In the genomic region with DNA sequence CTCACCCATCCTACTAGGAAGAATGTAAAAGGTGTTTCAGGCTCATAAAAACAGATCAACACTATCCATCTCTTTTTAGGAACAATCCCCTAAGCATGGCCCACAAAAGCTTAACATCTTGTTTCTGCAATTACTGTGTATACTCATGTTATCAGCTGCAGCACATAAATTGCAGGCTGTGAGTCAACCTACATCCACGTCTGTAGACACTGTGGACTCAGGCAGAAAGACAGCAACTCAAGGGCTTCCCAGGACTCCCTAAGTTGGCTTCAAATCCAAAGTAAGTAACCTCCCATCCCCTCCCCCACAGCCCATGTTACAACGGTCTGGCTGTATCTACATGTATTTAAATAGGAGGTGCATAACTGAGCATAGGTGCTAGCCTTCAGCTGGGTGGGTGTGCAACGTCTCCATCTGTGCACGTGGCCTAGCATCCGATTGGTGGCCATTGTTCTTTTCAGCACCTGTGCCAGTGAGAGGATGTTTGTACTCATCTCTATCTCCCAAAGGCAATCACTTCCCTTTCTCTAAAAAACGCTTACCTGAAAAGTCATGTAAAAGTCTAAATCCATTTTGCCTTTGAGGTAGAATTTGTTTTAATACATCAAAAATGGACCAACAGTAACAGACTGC, we compare ENCODE assay signal across 14 cellular contexts. TPM values are rescaled to one million over a fixed set of nuclear protein-coding genes. Genes with fewer than 3 reads are reported as not detected.
DNase-seq lines count a peak whose midpoint lies in the region; ATAC-seq and TF ChIP-seq lines count a peak whose summit lies in the region.
"Had no signal": no experiment of that assay in that cellular context is flagged by ENCODE, and none has a peak within 500 bp of the region (broad histone marks: within the 10 kb centered on the region; RNA-seq: fewer than 3 reads in every experiment).

No MANE protein-coding gene starts in this region.

- peaks cover 4% of the 10 kb centered on the region; the same call in 1 of the 2 replicates for H3K36me3 ChIP-seq in OCI-LY7 (ENCODE audit: insufficient read depth, low read length)

- no peaks in the 10 kb centered on the region for H3K9me2 ChIP-seq in OCI-LY7 (ENCODE audit: insufficient read depth, low read length)

- H3K4me3 ChIP-seq in OCI-LY7 (ENCODE audit: low read depth, low read length, poor library complexity, severe bottlenecking) = no peak overlapping the region
- H3K4me3 ChIP-seq: dorsolateral prefrontal cortex had no signal

- POLR2A ChIA-PET in OCI-LY7 (lab: Charles Lee) = interaction anchor here (0.6 to 0.7 kb wide), 2 partner anchors 34 to 60 kb away, joined by 3 read pairs; no protein-coding TSS in a partner anchor

- H3K9me3 Mint-ChIP-seq in activated naive CD4-positive, alpha-beta T cell treated with anti-CD3 and anti-CD28 coated beads, Interleukin-2, amount 10 ng/mL, durations not matched to agents 7 days and 5 days = no peaks in the 10 kb centered on the region
- no peaks in the 10 kb centered on the region for H3K9me3 Mint-ChIP-seq in activated naive CD4-positive, alpha-beta T cell treated with anti-CD3 and anti-CD28 coated beads, Interleukin-2, amount 50 U/mL, for 72 hours
- no peaks in the 10 kb centered on the region for H3K9me3 Mint-ChIP-seq in effector memory CD8-positive, alpha-beta T cell
- H3K9me3 Mint-ChIP-seq in stimulated activated memory B cell treated with anti-CD40 and anti-IgM and Interleukin-4, amounts not matched to agents 10 μg/mL and 1 μg/mL and 100 μg/mL, for 72 hours = no peaks in the 10 kb centered on the region

- peak overlapping the region; percentile 18; the same call in 1 of the 2 replicates for H3K4me2 ChIP-seq in OCI-LY7 (ENCODE audit: low read length)

- no peak overlapping the region for H2AFZ ChIP-seq in OCI-LY7 (ENCODE audit: low read length)

- no peaks in the 10 kb centered on the region for H3K27me3 Mint-ChIP-seq in activated naive CD4-positive, alpha-beta T cell treated with anti-CD3 and anti-CD28 coated beads, Interleukin-2, amount 10 ng/mL, durations not matched to agents 7 days and 5 days
- no peaks in the 10 kb centered on the region for H3K27me3 Mint-ChIP-seq in effector memory CD8-positive, alpha-beta T cell
- no peaks in the 10 kb centered on the region for H3K27me3 Mint-ChIP-seq in stimulated activated memory B cell treated with anti-CD40 and anti-IgM and Interleukin-4, amounts not matched to agents 10 μg/mL and 1 μg/mL and 100 μg/mL, for 72 hours

- no TSS peak for BruUV-seq in OCI-LY7 (replicated peaks; lab: Mats Ljungman, UMichigan)

- TF ChIP-seq CTCF in OCI-LY7 (conservative IDR thresholded peaks at IDR 0.05; ENCODE audit: low read length) = no peak

- no peak overlapping the region for H3K4me3 Mint-ChIP-seq in activated naive CD4-positive, alpha-beta T cell treated with anti-CD3 and anti-CD28 coated beads, Interleukin-2, amount 10 ng/mL, durations not matched to agents 7 days and 5 days
- peak overlapping the region in 1 of 2 donors; percentile 7 for H3K4me3 Mint-ChIP-seq in effector memory CD8-positive, alpha-beta T cell
- H3K4me3 Mint-ChIP-seq in stimulated activated memory B cell treated with anti-CD40 and anti-IgM and Interleukin-4, amounts not matched to agents 10 μg/mL and 1 μg/mL and 100 μg/mL, for 72 hours = no peak overlapping the region

- ATAC-seq in activated naive CD4-positive, alpha-beta T cell treated with anti-CD3 and anti-CD28 coated beads, Interleukin-2, amount 50 U/mL, for 72 hours = no peak
- no peak for ATAC-seq in effector memory CD8-positive, alpha-beta T cell (replicated peaks)
- ATAC-seq in stimulated activated memory B cell treated with anti-CD40 and anti-IgM and Interleukin-4, amounts not matched to agents 10 μg/mL and 1 μg/mL and 100 μg/mL, for 72 hours = no peak
- no peak for ATAC-seq in GM18909 (IDR thresholded peaks at IDR 0.05; ENCODE audit: poor library complexity, unreplicated experiment)

- no peak for DNase-seq in activated naive CD4-positive, alpha-beta T cell treated with anti-CD3 and anti-CD28 coated beads, Interleukin-2, amount 10 ng/mL, durations not matched to agents 7 days and 5 days
- no peak for DNase-seq in activated naive CD4-positive, alpha-beta T cell treated with anti-CD3 and anti-CD28 coated beads, Interleukin-2, amount 50 U/mL, for 72 hours (ENCODE audit: low spot score in 2 of 2)
- DNase-seq in OCI-LY7 (ENCODE audit: low spot score) (peak; percentile 65), occipital lobe (lab: John Stamatoyannopoulos, UW) (no peak)
- DNase-seq in effector memory CD8-positive, alpha-beta T cell = no peak
- DNase-seq in stimulated activated CD4-positive, alpha-beta T cell treated with anti-CD3 and anti-CD28 coated beads, Interleukin-1b, Interleukin-23, amount 100 ng/mL, for 48 hours = no peak
- DNase-seq: activated CD8-positive, alpha-beta memory T cell treated with anti-CD3 and anti-CD28 coated beads for 24 hours; amniotic stem cell; dorsolateral prefrontal cortex; EL; NCI-H345; stimulated activated CD4-positive, alpha-beta T cell treated with anti-CD3 and anti-CD28 coated beads, Interleukin-2, amount 100 ng/mL, for 24 hours had no signal

- H3K36me3 Mint-ChIP-seq in activated naive CD4-positive, alpha-beta T cell treated with anti-CD3 and anti-CD28 coated beads, Interleukin-2, amount 10 ng/mL, durations not matched to agents 7 days and 5 days = peaks cover 51% of the 10 kb centered on the region
- peaks cover 5 to 46% of the 10 kb centered on the region in 2 donors for H3K36me3 Mint-ChIP-seq in activated naive CD4-positive, alpha-beta T cell treated with anti-CD3 and anti-CD28 coated beads, Interleukin-2, amount 50 U/mL, for 72 hours
- H3K36me3 Mint-ChIP-seq in effector memory CD8-positive, alpha-beta T cell (ENCODE audit: insufficient read depth) = peaks cover 7% of the 10 kb centered on the region
- H3K36me3 Mint-ChIP-seq in stimulated activated memory B cell treated with anti-CD40 and anti-IgM and Interleukin-4, amounts not matched to agents 10 μg/mL and 1 μg/mL and 100 μg/mL, for 72 hours = peaks cover 37% of the 10 kb centered on the region

- intact Hi-C loops in OCI-LY7 (cut with micrococcal nuclease; ENCODE audit: unreplicated experiment) = no loop called here

- H3K79me2 ChIP-seq in OCI-LY7 (ENCODE audit: insufficient read depth, low read depth, low read length) = no peaks in the 10 kb centered on the region

- H3K9me3 ChIP-seq in OCI-LY7 (ENCODE audit: low read length) = no peaks in the 10 kb centered on the region

- H4K20me1 ChIP-seq in OCI-LY7 (ENCODE audit: insufficient read depth, low read length) = no peaks in the 10 kb centered on the region

- CTCF ChIA-PET in activated naive CD4-positive, alpha-beta T cell treated with anti-CD3 and anti-CD28 coated beads, Interleukin-2, amount 10 ng/mL, durations not matched to agents 7 days and 5 days (lab: Charles Lee) = interaction anchor here (1.3 kb wide), 1 partner anchor 25 kb away, joined by 4 read pairs; no protein-coding TSS in a partner anchor
- CTCF ChIA-PET in OCI-LY7 (lab: Charles Lee; ENCODE audit: unreplicated experiment) = no interaction called here

- H3K4me1 ChIP-seq in OCI-LY7 (ENCODE audit: insufficient read depth, low read length, poor library complexity, severe bottlenecking) = peaks cover 36% of the 10 kb centered on the region

- H3K4me1 Mint-ChIP-seq in activated naive CD4-positive, alpha-beta T cell treated with anti-CD3 and anti-CD28 coated beads, Interleukin-2, amount 10 ng/mL, durations not matched to agents 7 days and 5 days = peaks cover 74% of the 10 kb centered on the region
- H3K4me1 Mint-ChIP-seq in effector memory CD8-positive, alpha-beta T cell (ENCODE audit: low read depth in 2 of 2) = peaks cover 29 to 43% of the 10 kb centered on the region in 2 donors
- peaks cover 52% of the 10 kb centered on the region for H3K4me1 Mint-ChIP-seq in stimulated activated memory B cell treated with anti-CD40 and anti-IgM and Interleukin-4, amounts not matched to agents 10 μg/mL and 1 μg/mL and 100 μg/mL, for 72 hours

- peak overlapping the region; percentile 86 for H3K27ac Mint-ChIP-seq in activated naive CD4-positive, alpha-beta T cell treated with anti-CD3 and anti-CD28 coated beads, Interleukin-2, amount 10 ng/mL, durations not matched to agents 7 days and 5 days
- H3K27ac Mint-ChIP-seq in activated naive CD4-positive, alpha-beta T cell treated with anti-CD3 and anti-CD28 coated beads, Interleukin-2, amount 50 U/mL, for 72 hours = peak overlapping the region in 1 of 2 donors; percentile 3
- peak overlapping the region; percentile 45 to 60 for H3K27ac Mint-ChIP-seq in effector memory CD8-positive, alpha-beta T cell
- peak overlapping the region; percentile 13 for H3K27ac Mint-ChIP-seq in stimulated activated memory B cell treated with anti-CD40 and anti-IgM and Interleukin-4, amounts not matched to agents 10 μg/mL and 1 μg/mL and 100 μg/mL, for 72 hours

- peak overlapping the region; percentile 54 for H3K27ac ChIP-seq in OCI-LY7 (ENCODE audit: low read depth, low read length, poor library complexity, severe bottlenecking)

RNA-seq across cellular contexts. Expression of gene UXS1, which starts 30.0 kb away (rescaled TPM):
- 10 to 100 TPM; 37.0 to 59.5 TPM for total RNA-seq in activated naive CD4-positive, alpha-beta T cell treated with anti-CD3 and anti-CD28 coated beads, Interleukin-2, amount 50 U/mL, for 72 hours
- 21.9 and 23.6 TPM in 2 replicates for total RNA-seq in OCI-LY7 (2014; rRNA removed; shearing (Covaris generic))
- total RNA-seq in OCI-LY7 (2022) (20.5 and 30.4 TPM in 2 replicates), occipital lobe (98.6 TPM)
